21 cellular contexts compared by ENCODE assay signal in genomic region chr1:94186946-94187345, GRCh38. TPM values are rescaled to one million over a fixed set of nuclear protein-coding genes. Genes with fewer than 3 reads are reported as not detected.
DNase-seq lines count a peak whose midpoint lies in the region; ATAC-seq, FAIRE-seq and TF ChIP-seq lines count a peak whose summit lies in the region.
"Had no signal": no experiment of that assay in that cellular context is flagged by ENCODE, and none has a peak within 500 bp of the region (broad histone marks: within the 10 kb centered on the region; RNA-seq: fewer than 3 reads in every experiment).

No MANE protein-coding gene starts in this region.

- no peak for ATAC-seq in left cardiac atrium
- peak; percentile 28; the same call in 1 of the 2 replicates for ATAC-seq in Panc1
- no peak for ATAC-seq in GM21723 (IDR thresholded peaks at IDR 0.05; ENCODE audit: unreplicated experiment)
- ATAC-seq: CD8-positive, alpha-beta T cell; HepG2 had no signal

- H3K9me3 ChIP-seq in left ventricle myocardium inferior (replicated peaks): no peaks in the 10 kb centered on the region
- H3K9me3 ChIP-seq in Panc1 (ENCODE audit: control insufficient read depth, insufficient read depth, low read depth, low read length): no peaks in the 10 kb centered on the region
- H3K9me3 ChIP-seq in endothelial cell of umbilical vein (replicated peaks; ENCODE audit: control insufficient read depth, insufficient read depth, low read length): no peaks in the 10 kb centered on the region
- no peaks in the 10 kb centered on the region for H3K9me3 ChIP-seq in smooth muscle cell (replicated peaks; ENCODE audit: low read depth)
- H3K9me3 ChIP-seq: HAP-1 had no signal

- H2AFZ ChIP-seq in endothelial cell of umbilical vein (ENCODE audit: low read depth, low read length): no peak overlapping the region
- no peak overlapping the region for H2AFZ ChIP-seq in smooth muscle cell (ENCODE audit: low read depth)

- no peak for TF ChIP-seq POLR2A in endothelial cell of umbilical vein (IDR thresholded peaks at IDR 0.05; ENCODE audit: low read depth, low read length)

- H3K4me2 ChIP-seq in endothelial cell of umbilical vein (ENCODE audit: insufficient read depth, low read length) (no peak overlapping the region), smooth muscle cell (no peak overlapping the region)

- no peak for FAIRE-seq in endothelial cell of umbilical vein (lab: Jason Lieb, UNC)
- FAIRE-seq: D721Med, GM12892, GM19239, HepG2, HTR-8/SVneo had no signal

- H3K9ac ChIP-seq in endothelial cell of umbilical vein (replicated peaks; ENCODE audit: extremely low read depth, insufficient read depth, low read length) (no peak overlapping the region), smooth muscle cell (ENCODE audit: low read depth) (no peak overlapping the region)

- DNase-seq in left ventricle myocardium inferior: no peak
- no peak for DNase-seq in left cardiac atrium
- DNase-seq in Panc1 (ENCODE audit: low read depth, low spot score): no peak
- DNase-seq in endothelial cell of umbilical vein (ENCODE audit: low read depth, low spot score): no peak
- no peak for DNase-seq in amygdala (lab: John Stamatoyannopoulos, UW)
- no peak for DNase-seq in smooth muscle cell (lab: John Stamatoyannopoulos, UW; ENCODE audit: unreplicated experiment)
- DNase-seq: CD8-positive, alpha-beta T cell; COR-L47; DMS153; DMS79 treated with DMSO at 0.1 percent for 48 hours; EL; GDM1; HFFc6 had no signal

- H3K4me3 ChIP-seq in left ventricle myocardium inferior (no peak overlapping the region), Panc1 (ENCODE audit: low read depth in 2 of 2, low read length in 2 of 2) (no peak overlapping the region), endothelial cell of umbilical vein (replicated peaks in 1 of 3; ENCODE audit: insufficient read depth in 1 of 3, low read depth in 1 of 3, low read length in 3 of 3) (no peak overlapping the region), smooth muscle cell (no peak overlapping the region)
- H3K4me3 ChIP-seq: HAP-1 had no signal

- BruUV-seq in Panc1 (replicated peaks; lab: Mats Ljungman, UMichigan) (no TSS peak), endothelial cell of umbilical vein (replicated peaks; lab: Mats Ljungman, UMichigan) (no TSS peak)

- TF ChIP-seq CTCF in left ventricle myocardium inferior (IDR thresholded peaks at IDR 0.05; ENCODE audit: borderline replicate concordance) (no peak), Panc1 (IDR thresholded peaks at IDR 0.05) (no peak), endothelial cell of umbilical vein (IDR thresholded peaks at IDR 0.05; ENCODE audit: extremely low read depth in 1 of 2, insufficient read depth in 1 of 2, low read depth in 1 of 2, low read length in 2 of 2) (no peak), smooth muscle cell (IDR thresholded peaks at IDR 0.05; ENCODE audit: borderline replicate concordance, insufficient read depth, poor library complexity, severe bottlenecking) (no peak)

- peak overlapping the region; percentile 46 for H3K27ac ChIP-seq in left ventricle myocardium inferior (replicated peaks)
- H3K27ac ChIP-seq in Panc1 (ENCODE audit: low read length): peak overlapping the region; percentile 75
- peak overlapping the region; percentile 5 for H3K27ac ChIP-seq in endothelial cell of umbilical vein (ENCODE audit: insufficient read depth, low read depth, low read length)
- no peak overlapping the region for H3K27ac ChIP-seq in smooth muscle cell (ENCODE audit: low read depth)
- H3K27ac ChIP-seq: 22Rv1 had no signal

- CTCF ChIA-PET in Panc1 (lab: Charles Lee): no interaction called here
- CTCF ChIA-PET in endothelial cell of umbilical vein (lab: Charles Lee): interaction anchor here (0.8 to 3.7 kb wide), 10 partner anchors 11 to 149 kb away, joined by 3 to 40 read pairs (median 6); no protein-coding TSS in a partner anchor

- 92% methylated on average over 3 of the region's 3 CpGs for WGBS in smooth muscle cell (ENCODE audit: low lambda C conversion rate)

- H3K36me3 ChIP-seq in left ventricle myocardium inferior (peaks cover 70% of the 10 kb centered on the region), Panc1 (ENCODE audit: control insufficient read depth, insufficient read depth, low read length) (peaks cover 83% of the 10 kb centered on the region), endothelial cell of umbilical vein (ENCODE audit: control insufficient read depth in 2 of 2, extremely low read depth in 1 of 2, insufficient read depth in 2 of 2, low read length in 2 of 2) (peaks cover 13 to 77% of the 10 kb centered on the region in 2 experiments), smooth muscle cell (ENCODE audit: low read depth) (no peaks in the 10 kb centered on the region)
- H3K36me3 ChIP-seq: HAP-1 had no signal

- dilution Hi-C loops in endothelial cell of umbilical vein (cut with MboI; ENCODE audit: extremely low pct_ligation_motif_present, low sequenced_read_pairs): no loop called here

- peaks cover 73% of the 10 kb centered on the region for H3K79me2 ChIP-seq in endothelial cell of umbilical vein (ENCODE audit: control insufficient read depth, insufficient read depth, low read length)
- peaks cover 12% of the 10 kb centered on the region for H3K79me2 ChIP-seq in smooth muscle cell (ENCODE audit: low read depth)

- in situ Hi-C loops in Panc1 (cut with HindIII; ENCODE audit: low pct_unique_long_range_greater_than_20kb, low sequenced_read_pairs): no loop called here

- intact Hi-C loops in left ventricle myocardium inferior (cut with micrococcal nuclease) (no loop called here), left cardiac atrium (cut with DNase I) (no loop called here), Panc1 (cut with micrococcal nuclease; ENCODE audit: unreplicated experiment) (no loop called here), endothelial cell of umbilical vein (cut with micrococcal nuclease) (loop anchor here (2.0 kb wide), 1 partner anchor 14 kb away; no protein-coding TSS in a partner anchor)

- POLR2A ChIA-PET in Panc1 (lab: Charles Lee): no interaction called here
- POLR2A ChIA-PET in endothelial cell of umbilical vein (lab: Charles Lee): interaction anchor here (0.7 kb wide), 1 partner anchor 39 kb away, joined by 4 read pairs; no protein-coding TSS in a partner anchor

- no peaks in the 10 kb centered on the region for H3K9me1 ChIP-seq in endothelial cell of umbilical vein (replicated peaks; ENCODE audit: control insufficient read depth, extremely low read depth, insufficient read depth, low read length)

- no peaks in the 10 kb centered on the region for H3K27me3 ChIP-seq in left ventricle myocardium inferior (ENCODE audit: low read depth)
- no peaks in the 10 kb centered on the region for H3K27me3 ChIP-seq in Panc1 (ENCODE audit: control insufficient read depth, insufficient read depth, low read length)
- no peaks in the 10 kb centered on the region for H3K27me3 ChIP-seq in endothelial cell of umbilical vein (ENCODE audit: control insufficient read depth in 2 of 2, insufficient read depth in 2 of 2, low read length in 2 of 2)
- no peaks in the 10 kb centered on the region for H3K27me3 ChIP-seq in smooth muscle cell (ENCODE audit: low read depth)

- H4K20me1 ChIP-seq in endothelial cell of umbilical vein (replicated peaks; ENCODE audit: control insufficient read depth, extremely low read depth, insufficient read depth, low read length) (peaks cover 2% of the 10 kb centered on the region), smooth muscle cell (ENCODE audit: low read depth) (no peaks in the 10 kb centered on the region)

- H3K4me1 ChIP-seq in left ventricle myocardium inferior (peaks cover 59% of the 10 kb centered on the region), Panc1 (ENCODE audit: control insufficient read depth, insufficient read depth, low read length) (peaks cover 67% of the 10 kb centered on the region), endothelial cell of umbilical vein (ENCODE audit: control insufficient read depth, extremely low read depth, insufficient read depth, low read length) (peaks cover 25% of the 10 kb centered on the region), smooth muscle cell (ENCODE audit: low read depth) (no peaks in the 10 kb centered on the region)
- H3K4me1 ChIP-seq: HAP-1 had no signal

- no peaks in the 10 kb centered on the region for H3F3A ChIP-seq in smooth muscle cell (ENCODE audit: low read depth)

TF ChIP-seq in endothelial cell of umbilical vein, 7 proteins besides CTCF, POLR2A, EP300 and RAD21:
- TF ChIP-seq POLR2AphosphoS5 (IDR thresholded peaks at IDR 0.05; ENCODE audit: insufficient read depth, low read depth, low read length): no peak
- TF ChIP-seq GATA2 (IDR thresholded peaks at IDR 0.05; ENCODE audit: insufficient read depth, insufficient read length, low read depth, low read length): no peak
- TF ChIP-seq, protein P1, sequence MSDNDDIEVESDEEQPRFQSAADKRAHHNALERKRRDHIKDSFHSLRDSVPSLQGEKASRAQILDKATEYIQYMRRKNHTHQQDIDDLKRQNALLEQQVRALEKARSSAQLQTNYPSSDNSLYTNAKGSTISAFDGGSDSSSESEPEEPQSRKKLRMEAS (IDR thresholded peaks at IDR 0.05; ENCODE audit: insufficient read depth, insufficient read length): no peak
- no peak for TF ChIP-seq EZH2 (IDR thresholded peaks at IDR 0.05; ENCODE audit: borderline replicate concordance, low read depth, low read length, severe bottlenecking)
- no peak for TF ChIP-seq FOS (IDR thresholded peaks at IDR 0.05; ENCODE audit: borderline replicate concordance, insufficient read depth, low read length)
- no peak for TF ChIP-seq JUN (IDR thresholded peaks at IDR 0.05; ENCODE audit: borderline replicate concordance, insufficient read depth, insufficient read length, low read depth)
- no peak for TF ChIP-seq MYC (IDR thresholded peaks at IDR 0.05; ENCODE audit: low read depth, low read length)

RNA-seq across cellular contexts. Expression of gene ARHGAP29, which starts 50.4 kb away (rescaled TPM):
- total RNA-seq in left ventricle myocardium inferior (26.5 TPM), left cardiac atrium (10 to 100 TPM; 29.4 to 38.9 TPM), Panc1 (2021; ENCODE audit: unreplicated experiment) (197 TPM), endothelial cell of umbilical vein (199 and 215 TPM in 2 replicates), smooth muscle cell (36.3 and 39.9 TPM in 2 replicates)
- polyA plus RNA-seq in Panc1 (2012; ENCODE audit: insufficient read length): 64.8 TPM
- polyA plus RNA-seq in endothelial cell of umbilical vein (47.2 and 56.3 TPM in 2 replicates), smooth muscle cell (8.0 and 22.8 TPM in 2 replicates)
- 59.2 and 63.7 TPM in 2 replicates for polyA plus RNA-seq in endothelial cell of umbilical vein (2011; cell fraction: cytosol; rRNA removed)
- 194 and 251 TPM in 2 replicates for polyA plus RNA-seq in endothelial cell of umbilical vein (2011; cell fraction: nucleus; rRNA removed)
- 93.5 and 141 TPM in 2 replicates for polyA plus RNA-seq in endothelial cell of umbilical vein (2012)
- polyA minus RNA-seq in endothelial cell of umbilical vein: 189 and 190 TPM in 2 replicates
- polyA minus RNA-seq in endothelial cell of umbilical vein (2011; cell fraction: cytosol; rRNA and poly(A)+ RNA removed): 2.3 TPM
- 458 and 651 TPM in 2 replicates for polyA minus RNA-seq in endothelial cell of umbilical vein (2011; cell fraction: nucleus; rRNA and poly(A)+ RNA removed)
- total RNA-seq: CD8-positive, alpha-beta T cell had no signal
